Comparison of ENCODE assay signal across 8 cellular contexts in genomic region chr17:40303009-40303657, GRCh38. TPM values are rescaled to one million over a fixed set of nuclear protein-coding genes. Genes with fewer than 3 reads are reported as not detected.
DNase-seq lines count a peak whose midpoint lies in the region; ATAC-seq, FAIRE-seq and TF ChIP-seq lines count a peak whose summit lies in the region.

No MANE protein-coding gene starts in this region.

- no peaks in the 10 kb centered on the region for H3K27me3 ChIP-seq in GM06990 (replicated peaks; ENCODE audit: control insufficient read depth, insufficient read depth, low read length)
- no peaks in the 10 kb centered on the region for H3K27me3 ChIP-seq in pancreas

- intact Hi-C loops in pancreas (cut with DNase I), result loop anchor here (2.0 to 10.0 kb wide), 3 partner anchors 49 to 112 kb away; partner anchors contain the start of gene TOP2A (in 2 of the 3)

- FAIRE-seq in pancreas (lab: Jason Lieb, UNC), result no peak

- H3K36me3 Mint-ChIP-seq in activated CD4-positive, alpha-beta T cell treated with anti-CD3 and anti-CD28 coated beads, Interleukin-2, amount 10 ng/mL, durations not matched to agents 7 days and 5 days (ENCODE audit: low read depth), result peaks cover 39% of the 10 kb centered on the region

- peak; percentile 68 to 86 (median 82) for ATAC-seq in pancreas
- no peak for ATAC-seq in GM18861 (IDR thresholded peaks at IDR 0.05; ENCODE audit: unreplicated experiment)

- H3K4me3 ChIP-seq in AG09309 (ENCODE audit: control insufficient read depth, low read depth, low read length) (no peak overlapping the region), GM06990 (replicated peaks; ENCODE audit: low read depth, low read length) (no peak overlapping the region), fibroblast of villous mesenchyme (ENCODE audit: low read depth, low read length) (no peak overlapping the region), pancreas (no peak overlapping the region)

- POLR2A ChIA-PET in activated CD4-positive, alpha-beta T cell treated with anti-CD3 and anti-CD28 coated beads, Interleukin-2, amount 10 ng/mL, durations not matched to agents 7 days and 5 days (lab: Charles Lee), result interaction anchor here (1.5 kb wide), 1 partner anchor 52 kb away, joined by 5 read pairs; no protein-coding TSS in a partner anchor

- H3K9me3 Mint-ChIP-seq in activated CD4-positive, alpha-beta T cell treated with anti-CD3 and anti-CD28 coated beads, Interleukin-2, amount 10 ng/mL, durations not matched to agents 7 days and 5 days, result no peaks in the 10 kb centered on the region

- H3K27ac Mint-ChIP-seq in activated CD4-positive, alpha-beta T cell treated with anti-CD3 and anti-CD28 coated beads, Interleukin-2, amount 10 ng/mL, durations not matched to agents 7 days and 5 days, result no peak overlapping the region

- no peak overlapping the region for H3K27ac ChIP-seq in pancreas

- H3K36me3 ChIP-seq in GM06990 (ENCODE audit: control insufficient read depth, insufficient read depth, low read length) (peaks cover 2% of the 10 kb centered on the region), pancreas (no peaks in the 10 kb centered on the region)

- CTCF ChIA-PET in activated CD4-positive, alpha-beta T cell treated with anti-CD3 and anti-CD28 coated beads, Interleukin-2, amount 10 ng/mL, durations not matched to agents 7 days and 5 days (lab: Charles Lee), result interaction anchor here (0.7 to 7.9 kb wide), 16 partner anchors 8 to 232 kb away, joined by 3 to 82 read pairs (median 3); no protein-coding TSS in a partner anchor

- H3K4me1 ChIP-seq in pancreas, result peaks cover 0 to 4% (median 0%) of the 10 kb centered on the region in 3 donors

- H3K4me3 Mint-ChIP-seq in activated CD4-positive, alpha-beta T cell treated with anti-CD3 and anti-CD28 coated beads, Interleukin-2, amount 10 ng/mL, durations not matched to agents 7 days and 5 days, result no peak overlapping the region

- DNase-seq in AG09309 (ENCODE audit: low read depth), result no peak
- DNase-seq in GM06990 (ENCODE audit: extremely low read depth, insufficient read length), result no peak
- DNase-seq in NCI-H2227 (lab: John Stamatoyannopoulos, UW; ENCODE audit: unreplicated experiment), result peak; percentile 64
- peak; percentile 65 for DNase-seq in activated CD4-positive, alpha-beta T cell treated with anti-CD3 and anti-CD28 coated beads, Interleukin-2, amount 10 ng/mL, durations not matched to agents 7 days and 5 days
- DNase-seq in fibroblast of villous mesenchyme (ENCODE audit: low read depth), result peak; percentile 85
- peak in 1 of 6 donors; percentile 69 for DNase-seq in pancreas
- DNase-seq in middle frontal gyrus (ENCODE audit: extremely low spot score, low spot score), result no peak

- 54 to 62% methylated on average over 4 of the region's 4 CpGs for WGBS in pancreas, 2 donors

- TF ChIP-seq CTCF in AG09309 (IDR thresholded peaks at IDR 0.05; ENCODE audit: control insufficient read depth, insufficient read depth, low read depth, low read length, missing control alignments) (peak; percentile 67), GM06990 (IDR thresholded peaks at IDR 0.05; ENCODE audit: insufficient read depth, low read length, poor library complexity, severe bottlenecking) (peak; percentile 60), fibroblast of villous mesenchyme (IDR thresholded peaks at IDR 0.05; ENCODE audit: insufficient read depth, low read depth, low read length) (peak; percentile 75), pancreas (IDR thresholded peaks at IDR 0.05) (peak; percentile 24 to 53 (median 38))

- H3K9me3 ChIP-seq in pancreas, result no peaks in the 10 kb centered on the region

- no peaks in the 10 kb centered on the region for H3K27me3 Mint-ChIP-seq in activated CD4-positive, alpha-beta T cell treated with anti-CD3 and anti-CD28 coated beads, Interleukin-2, amount 10 ng/mL, durations not matched to agents 7 days and 5 days

- peaks cover 22% of the 10 kb centered on the region for H3K4me1 Mint-ChIP-seq in activated CD4-positive, alpha-beta T cell treated with anti-CD3 and anti-CD28 coated beads, Interleukin-2, amount 10 ng/mL, durations not matched to agents 7 days and 5 days

RNA-seq across cellular contexts. Expression of gene RARA, which starts 5.8 kb away (rescaled TPM):
- 10 to 100 TPM; 66.6 to 66.7 TPM for total RNA-seq in activated CD4-positive, alpha-beta T cell treated with anti-CD3 and anti-CD28 coated beads, Interleukin-2, amount 10 ng/mL, durations not matched to agents 7 days and 5 days
- total RNA-seq in fibroblast of villous mesenchyme, result 20.3 and 23.5 TPM in 2 replicates
- total RNA-seq in pancreas, result 10 to 100 TPM in 3 of 6 donors, 1 to 10 TPM in 3; 6.8 to 19.7 (median 10.1) TPM
- polyA plus RNA-seq in pancreas, result 10 to 100 TPM; 14.7 to 15.0 TPM

RNA-seq across cellular contexts. Expression of gene CDC6, which starts 15.5 kb away (rescaled TPM):
- 10 to 100 TPM; 81.1 to 98.8 TPM for total RNA-seq in activated CD4-positive, alpha-beta T cell treated with anti-CD3 and anti-CD28 coated beads, Interleukin-2, amount 10 ng/mL, durations not matched to agents 7 days and 5 days
- total RNA-seq in fibroblast of villous mesenchyme (19.0 and 28.5 TPM in 2 replicates), pancreas (1 to 10 TPM in 5 of 6 donors, under 1 TPM in 1; 0.71 to 3.3 (median 2.0) TPM)
- polyA plus RNA-seq in pancreas, result 1 to 10 TPM in 1 of 2 donors, under 1 TPM in 1; 0.75 to 1.1 TPM

Comparison
In these comparisons a context has a peak if more than half of its experiments do, and no peak if none do; other contexts are left out.
1. DNase-seq: peak in NCI-H2227 (single experiment), activated CD4-positive, alpha-beta T cell treated with anti-CD3 and anti-CD28 coated beads, Interleukin-2, amount 10 ng/mL, durations not matched to agents 7 days and 5 days (single experiment) and fibroblast of villous mesenchyme (single experiment); none in AG09309 (single experiment), GM06990 (single experiment) and middle frontal gyrus (single experiment).
2. Peak in every context shown above with its lines, with median percentiles within 50 percentile points of each other: CTCF ChIP-seq.